In genomic region chr3:150699068-150699635, GRCh38 we compare ENCODE assay signal across 12 cellular contexts. TPM values are rescaled to one million over a fixed set of nuclear protein-coding genes. Genes with fewer than 3 reads are reported as not detected.
A peak's percentile ranks its signal among the peaks of the same experiment; 100 is the strongest.
DNase-seq lines count a peak whose midpoint lies in the region; ATAC-seq and TF ChIP-seq lines count a peak whose summit lies in the region.
"Had no signal": no experiment of that assay in that cellular context is flagged by ENCODE, and none has a peak within 500 bp of the region (broad histone marks: within the 10 kb centered on the region; RNA-seq: fewer than 3 reads in every experiment).

No MANE protein-coding gene starts in this region.

- DNase-seq in Daoy (ENCODE audit: low read depth) (peak; percentile 60), LHCN-M2 (ENCODE audit: low read depth) (peak; percentile 37), astrocyte of the spinal cord (ENCODE audit: low read depth, low spot score) (peak; percentile 38), kidney tubule cell (ENCODE audit: low spot score) (peak; percentile 58), NCI-H82 (lab: John Stamatoyannopoulos, UW) (no peak), gastrocnemius medialis (no peak), AML-193 (lab: John Stamatoyannopoulos, UW) (no peak)
- no peak for DNase-seq in activated CD8-positive, alpha-beta memory T cell treated with anti-CD3 and anti-CD28 coated beads for 24 hours
- DNase-seq: activated CD4-positive, alpha-beta T cell treated with anti-CD3 and anti-CD28 coated beads, Interleukin-2, amount 50 U/mL, for 4 hours; naive thymus-derived CD4-positive, alpha-beta T cell had no signal

- TF ChIP-seq CTCF in astrocyte of the spinal cord (IDR thresholded peaks at IDR 0.05; ENCODE audit: low read depth, low read length): no peak
- no peak for TF ChIP-seq CTCF in gastrocnemius medialis (IDR thresholded peaks at IDR 0.05 in 4 of 5, conservative IDR thresholded peaks at IDR 0.05 in 1 of 5)

- no peak for ATAC-seq in gastrocnemius medialis
- ATAC-seq: naive thymus-derived CD4-positive, alpha-beta T cell had no signal

- intact Hi-C loops in gastrocnemius medialis (cut with DNase I; ENCODE audit: low total_unique reads): no loop called here

- no peak for TF ChIP-seq POLR2A in gastrocnemius medialis (IDR thresholded peaks at IDR 0.05)

- H3K4me3 ChIP-seq in astrocyte of the spinal cord (ENCODE audit: low read depth, low read length) (no peak overlapping the region), gastrocnemius medialis (no peak overlapping the region)
- H3K4me3 ChIP-seq: esophagus muscularis mucosa had no signal

- H3K4me1 ChIP-seq in gastrocnemius medialis: peaks cover 0 to 8% of the 10 kb centered on the region in 2 donors

- no peak overlapping the region for H3K27ac ChIP-seq in gastrocnemius medialis
- H3K27ac ChIP-seq: esophagus muscularis mucosa had no signal

- H3K36me3 ChIP-seq in gastrocnemius medialis: no peaks in the 10 kb centered on the region
- H3K36me3 ChIP-seq: esophagus muscularis mucosa had no signal

- H3K27me3 ChIP-seq in gastrocnemius medialis: no peaks in the 10 kb centered on the region
- H3K27me3 ChIP-seq: esophagus muscularis mucosa had no signal

- in situ Hi-C loops in astrocyte of the spinal cord (cut with HindIII; ENCODE audit: low sequenced_read_pairs) (no loop called here), gastrocnemius medialis (cut with MboI; ENCODE audit: low sequenced_read_pairs in 4 of 4) (no loop called here)

- no peaks in the 10 kb centered on the region for H3K9me3 ChIP-seq in gastrocnemius medialis
- H3K9me3 ChIP-seq: esophagus muscularis mucosa had no signal

RNA-seq across cellular contexts. Expression of gene ERICH6, which starts 4.6 kb away (rescaled TPM):
- total RNA-seq in Daoy (2014; rRNA removed; shearing (Covaris generic)): not detected in 2 replicates
- total RNA-seq in LHCN-M2 (2014; rRNA removed): 0.11 and 0.38 TPM in 2 replicates
- polyA plus RNA-seq in LHCN-M2 (2012): 0.07 TPM
- total RNA-seq in gastrocnemius medialis: not detected
- total RNA-seq: esophagus muscularis mucosa, subcutaneous adipose tissue had no signal
- polyA plus RNA-seq: naive thymus-derived CD4-positive, alpha-beta T cell had no signal

Comparison
In these comparisons a context has a peak if more than half of its experiments do, and no peak if none do; other contexts are left out.
1. DNase-seq: peak in Daoy (single experiment), LHCN-M2 (single experiment), astrocyte of the spinal cord (single experiment) and kidney tubule cell (single experiment); none in activated CD8-positive, alpha-beta memory T cell treated with anti-CD3 and anti-CD28 coated beads for 24 hours (single experiment), NCI-H82 (single experiment), gastrocnemius medialis (0 of 2) and AML-193 (0 of 2).